ENCODE assay signal across 8 cellular contexts in the genomic region with DNA sequence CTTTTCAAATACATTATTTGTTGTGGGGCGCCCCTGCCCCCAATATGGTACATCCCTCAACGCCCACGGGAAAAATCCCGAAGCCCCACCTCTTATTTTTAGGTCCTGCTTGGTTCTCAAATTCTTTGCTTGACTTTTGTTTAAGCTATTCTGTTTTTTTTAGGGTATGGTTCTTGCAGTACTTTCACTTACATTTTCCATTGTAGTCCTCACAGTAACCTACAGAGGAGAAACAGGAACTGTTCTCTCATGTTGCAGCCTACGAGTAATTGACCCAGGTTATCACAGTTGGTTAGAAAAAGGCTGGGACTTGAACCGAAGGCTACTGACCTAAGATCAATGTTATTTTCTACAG. TPM values are rescaled to one million over a fixed set of nuclear protein-coding genes. Genes with fewer than 3 reads are reported as not detected.
DNase-seq lines count a peak whose midpoint lies in the region; ATAC-seq, FAIRE-seq and TF ChIP-seq lines count a peak whose summit lies in the region.

No MANE protein-coding gene starts in this region.

- H3K9me3 ChIP-seq in kidney (ENCODE audit: control insufficient read depth in 1 of 2, low read length in 2 of 2): no peaks in the 10 kb centered on the region
- no peaks in the 10 kb centered on the region for H3K9me3 ChIP-seq in suprapubic skin

- FAIRE-seq in kidney (lab: Jason Lieb, UNC): peak; percentile 33

- H3K4me3 ChIP-seq in astrocyte of the cerebellum (ENCODE audit: low read depth, low read length) (peak overlapping the region; percentile 80), kidney (ENCODE audit: low read length in 2 of 2) (peak overlapping the region; percentile 81 to 91), suprapubic skin (peak overlapping the region; percentile 88)

- no peak for TF ChIP-seq EP300 in suprapubic skin (IDR thresholded peaks at IDR 0.05)

- peak; percentile 2 for DNase-seq in A172 (ENCODE audit: low spot score)
- DNase-seq in NCI-H146 (lab: John Stamatoyannopoulos, UW): peak; percentile 29
- DNase-seq in astrocyte of the cerebellum (ENCODE audit: low read depth): no peak
- no peak for DNase-seq in kidney
- no peak for DNase-seq in suprapubic skin (ENCODE audit: low spot score in 2 of 2)
- no peak for DNase-seq in cortex of kidney (lab: John Stamatoyannopoulos, UW)

- H3K4me1 ChIP-seq in kidney (ENCODE audit: control insufficient read depth in 1 of 2, insufficient read depth in 1 of 2, low read depth in 1 of 2, low read length in 2 of 2) (peaks cover 3 to 4% of the 10 kb centered on the region in 2 donors), suprapubic skin (peaks cover 31% of the 10 kb centered on the region)

- H3K9ac ChIP-seq in kidney (ENCODE audit: low read length in 2 of 2): peak overlapping the region; percentile 30 to 77

- peaks cover 0 to under 1% of the 10 kb centered on the region in 2 donors for H3K36me3 ChIP-seq in kidney (ENCODE audit: control insufficient read depth in 1 of 2, insufficient read depth in 2 of 2, low read length in 2 of 2)
- H3K36me3 ChIP-seq in suprapubic skin: no peaks in the 10 kb centered on the region

- no peak for TF ChIP-seq POLR2A in suprapubic skin (IDR thresholded peaks at IDR 0.05)

- intact Hi-C loops in kidney (cut with DNase I): no loop called here

- no peaks in the 10 kb centered on the region for H3K27me3 ChIP-seq in suprapubic skin

- 2% methylated on average over 6 of the region's 6 CpGs for WGBS in suprapubic skin

- TF ChIP-seq CTCF in astrocyte of the cerebellum (IDR thresholded peaks at IDR 0.05; ENCODE audit: low read depth, low read length, missing control alignments) (no peak), kidney (IDR thresholded peaks at IDR 0.05; ENCODE audit: borderline replicate concordance, extremely low read depth, insufficient read depth) (no peak), suprapubic skin (IDR thresholded peaks at IDR 0.05) (no peak)

- in situ Hi-C loops in astrocyte of the cerebellum (cut with HindIII; ENCODE audit: low sequenced_read_pairs): no loop called here

- H3K27ac ChIP-seq in kidney (ENCODE audit: low read depth in 2 of 2, low read length in 2 of 2): peak overlapping the region; percentile 93 to 95
- peak overlapping the region; percentile 94 for H3K27ac ChIP-seq in suprapubic skin

- ATAC-seq in GM18498 (IDR thresholded peaks at IDR 0.05; ENCODE audit: unreplicated experiment) (peak; percentile 69), HG02763 (IDR thresholded peaks at IDR 0.05; ENCODE audit: unreplicated experiment) (peak; percentile 66)

RNA-seq across cellular contexts. Expression of a gene that starts 0.7 kb away (rescaled TPM):
- total RNA-seq in A172 (2014; rRNA removed; shearing (Covaris generic)): 11.4 and 14.4 TPM in 2 replicates
- total RNA-seq in kidney (20.4 TPM), suprapubic skin (10 to 100 TPM; 14.0 to 29.0 (median 21.7) TPM)
- polyA plus RNA-seq in kidney (ENCODE audit: insufficient read depth, low read depth, low replicate concordance): 2.5 TPM

Comparison
In these comparisons a context has a peak if more than half of its experiments do, and no peak if none do; other contexts are left out.
1. DNase-seq: peak in A172 (single experiment) and NCI-H146 (single experiment); none in astrocyte of the cerebellum (single experiment), kidney (single experiment), suprapubic skin (0 of 2) and cortex of kidney (single experiment).
2. Peak in every context shown above with its lines, with median percentiles within 50 percentile points of each other: H3K4me3 ChIP-seq.